ENCODE assay signal across 26 cellular contexts in the genomic region with DNA sequence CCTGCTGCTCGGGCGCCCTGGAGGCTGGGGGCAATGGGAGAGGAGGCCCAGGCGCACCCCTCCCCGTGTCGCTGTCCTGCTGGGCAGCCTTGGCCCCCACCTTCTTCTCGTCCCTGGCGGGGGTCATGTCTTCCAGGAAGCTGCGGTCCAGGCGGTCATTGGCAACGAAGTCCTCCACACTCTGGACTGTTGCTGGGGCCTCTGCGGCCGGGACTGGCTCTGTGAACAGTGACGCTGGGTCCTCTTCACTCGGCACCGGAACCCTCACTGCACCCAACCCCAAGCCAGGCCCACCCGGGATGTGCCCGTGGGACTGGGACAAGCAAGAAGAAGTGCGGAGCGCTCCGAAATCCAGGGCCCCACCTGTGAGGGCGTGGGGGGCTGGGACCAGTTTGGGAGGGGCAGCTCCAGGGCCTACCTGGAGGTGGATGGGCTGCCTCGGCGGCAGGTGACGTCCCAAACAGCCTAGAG.
"Had no signal": no experiment of that assay in that cellular context is flagged by ENCODE, and none has a peak within 500 bp of the region (broad histone marks: within the 10 kb centered on the region; RNA-seq: fewer than 3 reads in every experiment).

No MANE protein-coding gene starts in this region.

- DNase-seq: activated CD4-positive, alpha-beta memory T cell treated with anti-CD3 and anti-CD28 coated beads, Interleukin-2, amount 10 ng/mL, durations not matched to agents 7 days and 5 days; activated CD4-positive, alpha-beta T cell treated with anti-CD3 and anti-CD28 coated beads for 36 hours; activated CD4-positive, alpha-beta T cell treated with anti-CD3 and anti-CD28 coated beads, Interleukin-2, amount 10 ng/mL, durations not matched to agents 24 days and 14 days; activated CD4-positive, CD25-positive, alpha-beta regulatory T cell; activated CD4-positive, CD25-positive, alpha-beta regulatory T cell treated with anti-CD3 and anti-CD28 coated beads, Interleukin-2, amount 50 U/mL, for 72 hours; activated CD8-positive, alpha-beta memory T cell treated with anti-CD3 and anti-CD28 coated beads for 24 hours; activated effector memory CD4-positive, alpha-beta T cell treated with Interleukin-2 at 50 U/mL for 16 hours; activated gamma-delta T cell treated with Interleukin-2 at 50 U/mL for 16 hours; activated naive CD4-positive, alpha-beta T cell treated with anti-CD3 and anti-CD28 coated beads, Interleukin-2, amount 50 U/mL, for 16 hours; activated naive CD4-positive, alpha-beta T cell treated with Interleukin-2 at 50 U/mL for 16 hours; activated T-cell treated with anti-CD3 and anti-CD28 coated beads, Interleukin-2, amount 50 U/mL, for 4 hours; amniotic stem cell; brain microvascular endothelial cell; cortex of kidney; dermis blood vessel endothelial cell; effector CD4-positive, alpha-beta T cell; effector memory CD8-positive, alpha-beta T cell; erythroblast; foreskin keratinocyte; gastrocnemius medialis; heart right ventricle; T-helper 2 cell had no signal

- H3K36me3 Mint-ChIP-seq: activated naive CD8-positive, alpha-beta T cell had no signal

- H3K4me1 Mint-ChIP-seq: activated CD4-positive, alpha-beta memory T cell treated with anti-CD3 and anti-CD28 coated beads, Interleukin-2, amount 10 ng/mL, durations not matched to agents 7 days and 5 days; activated CD4-positive, alpha-beta T cell treated with anti-CD3 and anti-CD28 coated beads for 36 hours; activated CD4-positive, alpha-beta T cell treated with anti-CD3 and anti-CD28 coated beads, Interleukin-2, amount 10 ng/mL, durations not matched to agents 24 days and 14 days; activated T-helper 17 cell treated with anti-CD3 and anti-CD28 coated beads, Interleukin-2, amount 50 U/mL, for 72 hours; central memory CD8-positive, alpha-beta T cell had no signal

- H3K4me3 Mint-ChIP-seq: activated CD4-positive, alpha-beta memory T cell treated with anti-CD3 and anti-CD28 coated beads, Interleukin-2, amount 10 ng/mL, durations not matched to agents 7 days and 5 days; activated CD4-positive, alpha-beta T cell treated with anti-CD3 and anti-CD28 coated beads for 36 hours; activated CD4-positive, alpha-beta T cell treated with anti-CD3 and anti-CD28 coated beads, Interleukin-2, amount 10 ng/mL, durations not matched to agents 24 days and 14 days; activated naive CD8-positive, alpha-beta T cell; activated T-cell treated with anti-CD3 and anti-CD28 coated beads, Interleukin-2, amount 50 U/mL, for 4 hours; activated T-helper 17 cell treated with anti-CD3 and anti-CD28 coated beads, Interleukin-2, amount 50 U/mL, for 72 hours; central memory CD8-positive, alpha-beta T cell; effector memory CD8-positive, alpha-beta T cell had no signal

- H3K4me3 ChIP-seq: esophagus muscularis mucosa, gastrocnemius medialis, heart right ventricle had no signal

- H3K36me3 ChIP-seq: brain microvascular endothelial cell, esophagus muscularis mucosa, gastrocnemius medialis, heart right ventricle had no signal

- H3K9me3 ChIP-seq: esophagus muscularis mucosa, gastrocnemius medialis, heart right ventricle had no signal

- H3K27ac Mint-ChIP-seq: activated CD4-positive, alpha-beta memory T cell treated with anti-CD3 and anti-CD28 coated beads, Interleukin-2, amount 10 ng/mL, durations not matched to agents 7 days and 5 days; activated CD4-positive, alpha-beta T cell treated with anti-CD3 and anti-CD28 coated beads for 36 hours; activated CD4-positive, alpha-beta T cell treated with anti-CD3 and anti-CD28 coated beads, Interleukin-2, amount 10 ng/mL, durations not matched to agents 24 days and 14 days; activated naive CD8-positive, alpha-beta T cell; activated T-helper 17 cell treated with anti-CD3 and anti-CD28 coated beads, Interleukin-2, amount 50 U/mL, for 72 hours; effector memory CD8-positive, alpha-beta T cell had no signal

- H3K9me3 Mint-ChIP-seq: activated CD4-positive, alpha-beta memory T cell treated with anti-CD3 and anti-CD28 coated beads, Interleukin-2, amount 10 ng/mL, durations not matched to agents 7 days and 5 days; activated CD4-positive, alpha-beta T cell treated with anti-CD3 and anti-CD28 coated beads, Interleukin-2, amount 10 ng/mL, durations not matched to agents 24 days and 14 days; activated T-cell treated with anti-CD3 and anti-CD28 coated beads, Interleukin-2, amount 50 U/mL, for 4 hours; activated T-helper 17 cell treated with anti-CD3 and anti-CD28 coated beads, Interleukin-2, amount 50 U/mL, for 72 hours; central memory CD8-positive, alpha-beta T cell; effector memory CD8-positive, alpha-beta T cell had no signal

- H3K27me3 ChIP-seq: brain microvascular endothelial cell, foreskin keratinocyte, gastrocnemius medialis had no signal

- H3K27ac ChIP-seq: brain microvascular endothelial cell, esophagus muscularis mucosa, foreskin keratinocyte, gastrocnemius medialis, heart right ventricle had no signal

- ATAC-seq: activated CD4-positive, alpha-beta T cell treated with anti-CD3 and anti-CD28 coated beads for 36 hours; activated T-cell treated with anti-CD3 and anti-CD28 coated beads, Interleukin-2, amount 50 U/mL, for 4 hours; activated T-helper 17 cell treated with anti-CD3 and anti-CD28 coated beads, Interleukin-2, amount 50 U/mL, for 72 hours; effector memory CD8-positive, alpha-beta T cell; foreskin keratinocyte; gastrocnemius medialis had no signal

- H3K27me3 Mint-ChIP-seq: activated CD4-positive, alpha-beta T cell treated with anti-CD3 and anti-CD28 coated beads, Interleukin-2, amount 10 ng/mL, durations not matched to agents 24 days and 14 days had no signal

- H3K4me1 ChIP-seq: esophagus muscularis mucosa, foreskin keratinocyte, gastrocnemius medialis, heart right ventricle had no signal
